ENCODE assay signal across 17 cellular contexts in genomic region chr10:122276611-122277205, GRCh38. TPM values are rescaled to one million over a fixed set of nuclear protein-coding genes. Genes with fewer than 3 reads are reported as not detected.
DNase-seq lines count a peak whose midpoint lies in the region; ATAC-seq and TF ChIP-seq lines count a peak whose summit lies in the region.
"Had no signal": no experiment of that assay in that cellular context is flagged by ENCODE, and none has a peak within 500 bp of the region (broad histone marks: within the 10 kb centered on the region; RNA-seq: fewer than 3 reads in every experiment).

No MANE protein-coding gene starts in this region.

- H3K4me1 ChIP-seq in mammary epithelial cell (ENCODE audit: insufficient read depth, low read length) = peaks cover 14% of the 10 kb centered on the region
- peaks cover 10% of the 10 kb centered on the region for H3K4me1 ChIP-seq in adipocyte (ENCODE audit: control insufficient read depth, insufficient read depth, low read length)
- H3K4me1 ChIP-seq in foreskin keratinocyte = peaks cover 9% of the 10 kb centered on the region

- 98% methylated on average over 6 of the region's 6 CpGs for WGBS in mammary epithelial cell (ENCODE audit: low coverage, missing lambda C conversion rate)

- H3K9me3 Mint-ChIP-seq in MCF 10A (ENCODE audit: unreplicated experiment) (no peaks in the 10 kb centered on the region), endothelial cell (ENCODE audit: unreplicated experiment) (no peaks in the 10 kb centered on the region)

- H3K27me3 ChIP-seq in mammary epithelial cell (ENCODE audit: insufficient read depth, low read length) (no peaks in the 10 kb centered on the region), adipocyte (replicated peaks; ENCODE audit: control insufficient read depth, insufficient read depth, low read length) (no peaks in the 10 kb centered on the region), foreskin keratinocyte (no peaks in the 10 kb centered on the region)
- H3K27me3 ChIP-seq: ascending aorta had no signal

- H3K36me3 Mint-ChIP-seq in MCF 10A (ENCODE audit: insufficient read depth, unreplicated experiment) (peaks cover 51% of the 10 kb centered on the region), endothelial cell (ENCODE audit: low read depth, unreplicated experiment) (no peaks in the 10 kb centered on the region)

- CTCF ChIA-PET in MCF 10A (lab: Yijun Ruan, JAX) (interaction anchor here (0.6 to 1.8 kb wide), 3 partner anchors 9 to 48 kb away, joined by 3 to 4 read pairs (median 3); no protein-coding TSS in a partner anchor), mammary epithelial cell (lab: Charles Lee; ENCODE audit: low non-redundant PET) (interaction anchor here (0.6 kb wide), 2 partner anchors 9 to 22 kb away, joined by 3 read pairs; no protein-coding TSS in a partner anchor)

- no peak for TF ChIP-seq CTCF in MCF 10A (IDR thresholded peaks at IDR 0.05; ENCODE audit: unreplicated experiment)
- TF ChIP-seq CTCF in mammary epithelial cell (conservative IDR thresholded peaks at IDR 0.05 in 1 of 2, IDR thresholded peaks at IDR 0.05 in 1 of 2; ENCODE audit: extremely low read depth in 1 of 2, insufficient read depth in 1 of 2, low read depth in 1 of 2, low read length in 2 of 2) = no peak
- TF ChIP-seq CTCF in foreskin keratinocyte (conservative IDR thresholded peaks at IDR 0.05) = peak; percentile 26
- no peak for TF ChIP-seq CTCF in endothelial cell (IDR thresholded peaks at IDR 0.05; ENCODE audit: unreplicated experiment)

- H3K4me2 ChIP-seq in mammary epithelial cell (ENCODE audit: insufficient read depth, low read depth, low read length) = no peak overlapping the region
- H3K4me2 ChIP-seq: smooth muscle cell had no signal

- H3K27ac Mint-ChIP-seq in MCF 10A (ENCODE audit: low read depth, unreplicated experiment) (no peak overlapping the region), endothelial cell (ENCODE audit: unreplicated experiment) (no peak overlapping the region)

- no peaks in the 10 kb centered on the region for H3K36me3 ChIP-seq in mammary epithelial cell (ENCODE audit: insufficient read depth, low read length)
- no peaks in the 10 kb centered on the region for H3K36me3 ChIP-seq in adipocyte (ENCODE audit: control insufficient read depth, insufficient read depth, low read length, severe bottlenecking)
- H3K36me3 ChIP-seq: ascending aorta, thoracic aorta had no signal

- intact Hi-C loops in MCF 10A (cut with micrococcal nuclease) = no loop called here
- intact Hi-C loops in mammary epithelial cell (cut with micrococcal nuclease) = no loop called here

- H2AFZ ChIP-seq in mammary epithelial cell (ENCODE audit: low read depth, low read length) = no peak overlapping the region

- no peaks in the 10 kb centered on the region for H3K9me3 ChIP-seq in mammary epithelial cell (replicated peaks; ENCODE audit: insufficient read depth, low read length)
- no peaks in the 10 kb centered on the region for H3K9me3 ChIP-seq in adipocyte (ENCODE audit: control insufficient read depth, low read length)
- H3K9me3 ChIP-seq: ascending aorta, thoracic aorta had no signal

- H4K20me1 ChIP-seq in mammary epithelial cell (ENCODE audit: insufficient read depth, low read length) = no peaks in the 10 kb centered on the region

- H3K4me1 Mint-ChIP-seq in MCF 10A (ENCODE audit: insufficient read depth, unreplicated experiment) = peaks cover 14% of the 10 kb centered on the region
- peaks cover 11% of the 10 kb centered on the region for H3K4me1 Mint-ChIP-seq in endothelial cell (ENCODE audit: unreplicated experiment)

- peak; percentile 60 for DNase-seq in MCF 10A (ENCODE audit: unreplicated experiment)
- no peak for DNase-seq in mammary epithelial cell
- peak; percentile 35 for DNase-seq in adipocyte (ENCODE audit: low read depth)
- peak in 1 of 2 donors; percentile 47 for DNase-seq in foreskin keratinocyte
- DNase-seq in ureter (ENCODE audit: low spot score) = peak; percentile 32
- DNase-seq in KBM-7 = no peak
- no peak for DNase-seq in amygdala (lab: John Stamatoyannopoulos, UW)
- no peak for DNase-seq in endothelial cell (ENCODE audit: low spot score)
- DNase-seq: activated CD4-positive, alpha-beta T cell treated with anti-CD3 and anti-CD28 coated beads, Interleukin-2, amount 50 U/mL, for 1 hour; COR-L47; NCI-H1092 had no signal

- dilution Hi-C loops in mammary epithelial cell (cut with HindIII; ENCODE audit: low sequenced_read_pairs) = no loop called here

- H3K79me2 ChIP-seq in mammary epithelial cell (ENCODE audit: insufficient read depth, low read length) = no peaks in the 10 kb centered on the region

- in situ Hi-C loops in mammary epithelial cell (cut with MboI; ENCODE audit: low sequenced_read_pairs in 2 of 2) = loop anchor here in 1 of 2 donors (25.0 kb wide), 2 partner anchors 286 to 436 kb away; partner anchors contain the start of gene DMBT1
- in situ Hi-C loops in KBM-7 (cut with MboI; ENCODE audit: low pct_unique_long_range_greater_than_20kb, low sequenced_read_pairs) = no loop called here

- no peak overlapping the region for H3K27ac ChIP-seq in mammary epithelial cell (ENCODE audit: insufficient read depth, low read depth, low read length)
- no peak overlapping the region for H3K27ac ChIP-seq in foreskin keratinocyte
- H3K27ac ChIP-seq: ascending aorta, thoracic aorta had no signal

- H3K27me3 Mint-ChIP-seq in MCF 10A (ENCODE audit: insufficient read depth, unreplicated experiment) (no peaks in the 10 kb centered on the region), endothelial cell (ENCODE audit: unreplicated experiment) (no peaks in the 10 kb centered on the region)

- ATAC-seq in foreskin keratinocyte = peak; percentile 79
- ATAC-seq: Panc1 had no signal

- H3K9ac ChIP-seq in mammary epithelial cell (ENCODE audit: insufficient read depth, low read length) = no peak overlapping the region
- no peak overlapping the region for H3K9ac ChIP-seq in adipocyte (ENCODE audit: low read length)

- H3K4me3 ChIP-seq in mammary epithelial cell (replicated peaks in 1 of 3; ENCODE audit: insufficient read depth in 1 of 3, low read depth in 2 of 3, low read length in 3 of 3) (no peak overlapping the region), adipocyte (ENCODE audit: low read length) (no peak overlapping the region)
- H3K4me3 ChIP-seq: ascending aorta, lung, smooth muscle cell, thoracic aorta had no signal

- BruUV-seq in MCF 10A (replicated peaks; lab: Mats Ljungman, UMichigan) = no TSS peak
- BruUV-seq in mammary epithelial cell (replicated peaks; lab: Mats Ljungman, UMichigan) = no TSS peak

- no peak overlapping the region for H3K4me3 Mint-ChIP-seq in MCF 10A (ENCODE audit: unreplicated experiment)
- H3K4me3 Mint-ChIP-seq in endothelial cell (ENCODE audit: unreplicated experiment) = no peak overlapping the region

- POLR2A ChIA-PET in MCF 10A (lab: Yijun Ruan, JAX) = interaction anchor here (0.7 to 0.8 kb wide), 2 partner anchors 13 to 461 kb away, joined by 3 read pairs; no protein-coding TSS in a partner anchor

RNA-seq across cellular contexts. Expression of gene BTBD16, which starts 5.6 kb away (rescaled TPM):
- total RNA-seq in MCF 10A (2022) = 0.16 TPM in 1 of 2 replicates, not detected in the other
- total RNA-seq in mammary epithelial cell = under 1 TPM in 1 of 2 donors, not detected in 1; 0.24 TPM
- polyA plus RNA-seq in mammary epithelial cell = 0.14 TPM
- polyA minus RNA-seq in mammary epithelial cell = not detected
- 0.48 and 0.53 TPM in 2 replicates for total RNA-seq in foreskin keratinocyte
- polyA plus RNA-seq in foreskin keratinocyte = 0.55 and 0.68 TPM in 2 replicates
- total RNA-seq in ureter = 51.2 TPM
- 0.23 TPM for total RNA-seq in endothelial cell (ENCODE audit: unreplicated experiment)
- total RNA-seq: ascending aorta; smooth muscle cell; T-helper 2 cell treated with Interferon-gamma antibody and Interleukin-4, amounts not matched to agents 100 ng/mL and 5 ng/mL, for 36 hours; thoracic aorta had no signal
- polyA plus RNA-seq: smooth muscle cell had no signal

Comparison
In these comparisons a context has a peak if more than half of its experiments do, and no peak if none do; other contexts are left out.
1. DNase-seq: peak in MCF 10A (single experiment), adipocyte (single experiment) and ureter (single experiment); none in mammary epithelial cell (single experiment), KBM-7 (single experiment), amygdala (0 of 56) and endothelial cell (single experiment).
2. RNA of gene BTBD16, which starts 5.6 kb away (total RNA-seq): 51.2 TPM in ureter (single experiment); 0.48 to 0.53 TPM in foreskin keratinocyte, 0.24 TPM in mammary epithelial cell, 0.23 TPM in endothelial cell (single experiment) and 0.16 TPM in MCF 10A; every median in the first group is over 10 times any median in the second.